ENCODE assay signal across 22 cellular contexts in genomic region chr12:100753837-100754236, GRCh38. TPM values are rescaled to one million over a fixed set of nuclear protein-coding genes. Genes with fewer than 3 reads are reported as not detected.
DNase-seq lines count a peak whose midpoint lies in the region; TF ChIP-seq lines count a peak whose summit lies in the region.
"Had no signal": no experiment of that assay in that cellular context is flagged by ENCODE, and none has a peak within 500 bp of the region (broad histone marks: within the 10 kb centered on the region; RNA-seq: fewer than 3 reads in every experiment).

No MANE protein-coding gene starts in this region.

- no peaks in the 10 kb centered on the region for H3K36me3 ChIP-seq in mesenchymal stem cell (ENCODE audit: control insufficient read depth in 1 of 2, insufficient read depth in 2 of 2, low read depth in 1 of 2, low read length in 2 of 2)
- H3K36me3 ChIP-seq: Peyer's patch, uterus had no signal

- H3K4me2 ChIP-seq in mesenchymal stem cell (ENCODE audit: low read length, poor library complexity, severe bottlenecking) = no peak overlapping the region

- H3K27ac ChIP-seq in mesenchymal stem cell (ENCODE audit: low read length, poor library complexity, severe bottlenecking) = no peak overlapping the region
- H3K27ac ChIP-seq: Peyer's patch, uterus had no signal

- TF ChIP-seq CTCF in fibroblast of mammary gland (conservative IDR thresholded peaks at IDR 0.05; ENCODE audit: control insufficient read depth, insufficient read depth, low read depth, low read length) (no peak), HFFc6 (IDR thresholded peaks at IDR 0.05) (no peak)

- no peak overlapping the region for H2BK5ac ChIP-seq in mesenchymal stem cell (ENCODE audit: low read depth, low read length, poor library complexity, severe bottlenecking)

- H3K27me3 Mint-ChIP-seq in HFFc6 (ENCODE audit: insufficient read depth) = no peaks in the 10 kb centered on the region; the same call in 1 of the 2 replicates
- no peaks in the 10 kb centered on the region for H3K27me3 Mint-ChIP-seq in T-helper 2 cell treated with Interferon-gamma antibody and Interleukin-4, amounts not matched to agents 5 μg/mL and 100 μg/mL, for 36 hours (ENCODE audit: low read depth)
- H3K27me3 Mint-ChIP-seq: effector memory CD8-positive, alpha-beta T cell had no signal

- no peaks in the 10 kb centered on the region for H3K36me3 Mint-ChIP-seq in HFFc6 (ENCODE audit: low read depth)
- no peaks in the 10 kb centered on the region for H3K36me3 Mint-ChIP-seq in T-helper 2 cell treated with Interferon-gamma antibody and Interleukin-4, amounts not matched to agents 5 μg/mL and 100 μg/mL, for 36 hours (ENCODE audit: low read depth)

- no peaks in the 10 kb centered on the region for H3K4me1 ChIP-seq in mesenchymal stem cell (ENCODE audit: control insufficient read depth, insufficient read depth, low read depth, low read length)
- H3K4me1 ChIP-seq: Peyer's patch, uterus had no signal

- H4K8ac ChIP-seq in mesenchymal stem cell (ENCODE audit: low read length) = no peak overlapping the region

- no peaks in the 10 kb centered on the region for H3K4me1 Mint-ChIP-seq in HFFc6 (ENCODE audit: low read depth)
- H3K4me1 Mint-ChIP-seq in T-helper 2 cell treated with Interferon-gamma antibody and Interleukin-4, amounts not matched to agents 5 μg/mL and 100 μg/mL, for 36 hours (ENCODE audit: low read depth) = no peaks in the 10 kb centered on the region
- H3K4me1 Mint-ChIP-seq: activated CD4-positive, alpha-beta T cell treated with anti-CD3 and anti-CD28 coated beads for 36 hours had no signal

- no peak overlapping the region for H2BK15ac ChIP-seq in mesenchymal stem cell (ENCODE audit: low read depth, poor library complexity, severe bottlenecking)

- no peak overlapping the region for H3K9ac ChIP-seq in mesenchymal stem cell (ENCODE audit: low read length)

- H3K4me3 ChIP-seq in fibroblast of mammary gland (ENCODE audit: control insufficient read depth, low read depth, low read length) (no peak overlapping the region), mesenchymal stem cell (ENCODE audit: insufficient read depth in 1 of 2, low read depth in 1 of 2, low read length in 2 of 2) (no peak overlapping the region)
- H3K4me3 ChIP-seq: GM12878, Peyer's patch, uterus had no signal

- no peak overlapping the region for H3K27ac Mint-ChIP-seq in HFFc6
- no peak overlapping the region for H3K27ac Mint-ChIP-seq in T-helper 2 cell treated with Interferon-gamma antibody and Interleukin-4, amounts not matched to agents 5 μg/mL and 100 μg/mL, for 36 hours
- H3K27ac Mint-ChIP-seq: activated CD4-positive, alpha-beta T cell treated with anti-CD3 and anti-CD28 coated beads for 36 hours; effector memory CD8-positive, alpha-beta T cell had no signal

- H3K18ac ChIP-seq in mesenchymal stem cell (ENCODE audit: low read depth in 1 of 2, low read length in 2 of 2) = no peak overlapping the region

- no peaks in the 10 kb centered on the region for H3K79me1 ChIP-seq in mesenchymal stem cell (replicated peaks; ENCODE audit: low read length, poor library complexity, severe bottlenecking)

- no peak overlapping the region for H2BK12ac ChIP-seq in mesenchymal stem cell (ENCODE audit: low read length in 2 of 2)

- 79% methylated on average over 2 of the region's 2 CpGs for WGBS in mesenchymal stem cell

- no peak overlapping the region for H4K91ac ChIP-seq in mesenchymal stem cell (ENCODE audit: low read length)

- no peaks in the 10 kb centered on the region for H3K27me3 ChIP-seq in mesenchymal stem cell (ENCODE audit: control insufficient read depth in 1 of 2, insufficient read depth in 1 of 2, low read length in 2 of 2)
- H3K27me3 ChIP-seq: Peyer's patch, uterus had no signal

- peak; percentile 20 for DNase-seq in COLO668 (lab: John Stamatoyannopoulos, UW; ENCODE audit: unreplicated experiment)
- peak; percentile 57 for DNase-seq in HPDE6-E6E7 (ENCODE audit: extremely low spot score)
- peak; percentile 39 for DNase-seq in NCI-H345 treated with DMSO at 0.1 percent for 48 hours (lab: John Stamatoyannopoulos, UW; ENCODE audit: unreplicated experiment)
- peak; percentile 93 for DNase-seq in fibroblast of mammary gland (ENCODE audit: low read depth)
- no peak for DNase-seq in mesenchymal stem cell
- DNase-seq in HFFc6 = no peak
- no peak for DNase-seq in stimulated activated CD4-positive, alpha-beta T cell treated with anti-CD3 and anti-CD28 coated beads, Interleukin-2, amount 100 ng/mL, for 24 hours
- no peak for DNase-seq in T-helper 2 cell treated with Interferon-gamma antibody and Interleukin-4, amounts not matched to agents 5 μg/mL and 100 μg/mL, for 36 hours (ENCODE audit: low spot score)
- DNase-seq: activated CD4-positive, alpha-beta T cell treated with anti-CD3 and anti-CD28 coated beads for 36 hours; activated CD8-positive, alpha-beta memory T cell treated with anti-CD3 and anti-CD28 coated beads, Interleukin-2, amount 50 U/mL, for 4 hours; activated gamma-delta T cell treated with Interleukin-2 at 50 U/mL for 16 hours; cerebellar nuclear complex; effector memory CD8-positive, alpha-beta T cell; foreskin melanocyte; MM.1S; NCI-H526 treated with DMSO at 0.1 percent for 48 hours; Peyer's patch; right cardiac atrium; uterus had no signal

- peaks cover 10% of the 10 kb centered on the region for H3K9me3 ChIP-seq in mesenchymal stem cell (ENCODE audit: control insufficient read depth, low read length)
- H3K9me3 ChIP-seq: Peyer's patch, uterus had no signal

- no peak overlapping the region for H3K14ac ChIP-seq in mesenchymal stem cell (ENCODE audit: low read length in 2 of 2)

- peaks cover 20% of the 10 kb centered on the region for H3K9me3 Mint-ChIP-seq in HFFc6
- no peaks in the 10 kb centered on the region for H3K9me3 Mint-ChIP-seq in T-helper 2 cell treated with Interferon-gamma antibody and Interleukin-4, amounts not matched to agents 5 μg/mL and 100 μg/mL, for 36 hours

- H2AFZ ChIP-seq in mesenchymal stem cell (ENCODE audit: low read depth, low read length) = no peak overlapping the region

- H3K23ac ChIP-seq in mesenchymal stem cell (ENCODE audit: low read length in 2 of 2) = no peak overlapping the region

- no peak overlapping the region for H2BK120ac ChIP-seq in mesenchymal stem cell (ENCODE audit: low read depth, low read length)

- no peak overlapping the region for H3K4ac ChIP-seq in mesenchymal stem cell (ENCODE audit: low read depth in 1 of 2, low read length in 2 of 2)

- H3K4me3 Mint-ChIP-seq in HFFc6 = no peak overlapping the region
- H3K4me3 Mint-ChIP-seq in T-helper 2 cell treated with Interferon-gamma antibody and Interleukin-4, amounts not matched to agents 5 μg/mL and 100 μg/mL, for 36 hours = no peak overlapping the region
- H3K4me3 Mint-ChIP-seq: activated CD4-positive, alpha-beta T cell treated with anti-CD3 and anti-CD28 coated beads for 36 hours; effector memory CD8-positive, alpha-beta T cell had no signal

- no peak overlapping the region for H2AK5ac ChIP-seq in mesenchymal stem cell (ENCODE audit: low read length, severe bottlenecking)

RNA-seq across cellular contexts. Expression of gene ANO4, which starts 40.7 kb away (rescaled TPM):
- 22.1 TPM for polyA plus RNA-seq in mesenchymal stem cell (2013, experiment 1 of 2)
- polyA plus RNA-seq in mesenchymal stem cell (2013, experiment 2 of 2) = 23.1 TPM
- not detected for total RNA-seq in HFFc6 (2021; fragmentation: NEBNext Ultra II Directional; extraction: Animal tissue kit (Norgen Biotek cat#: 25700))
- total RNA-seq: activated CD4-positive, alpha-beta T cell treated with anti-CD3 and anti-CD28 coated beads for 36 hours; GM12878; HepG2; mononuclear cell had no signal
- polyA plus RNA-seq: GM12878, HepG2 had no signal

Comparison
In these comparisons a context has a peak if more than half of its experiments do, and no peak if none do; other contexts are left out.
1. DNase-seq: peak in COLO668 (single experiment), HPDE6-E6E7 (single experiment), NCI-H345 treated with DMSO at 0.1 percent for 48 hours (single experiment) and fibroblast of mammary gland (single experiment); none in mesenchymal stem cell (single experiment), HFFc6 (single experiment), stimulated activated CD4-positive, alpha-beta T cell treated with anti-CD3 and anti-CD28 coated beads, Interleukin-2, amount 100 ng/mL, for 24 hours (0 of 2) and T-helper 2 cell treated with Interferon-gamma antibody and Interleukin-4, amounts not matched to agents 5 μg/mL and 100 μg/mL, for 36 hours (single experiment).